Comparison of ENCODE assay signal across 8 cellular contexts in the genomic region with DNA sequence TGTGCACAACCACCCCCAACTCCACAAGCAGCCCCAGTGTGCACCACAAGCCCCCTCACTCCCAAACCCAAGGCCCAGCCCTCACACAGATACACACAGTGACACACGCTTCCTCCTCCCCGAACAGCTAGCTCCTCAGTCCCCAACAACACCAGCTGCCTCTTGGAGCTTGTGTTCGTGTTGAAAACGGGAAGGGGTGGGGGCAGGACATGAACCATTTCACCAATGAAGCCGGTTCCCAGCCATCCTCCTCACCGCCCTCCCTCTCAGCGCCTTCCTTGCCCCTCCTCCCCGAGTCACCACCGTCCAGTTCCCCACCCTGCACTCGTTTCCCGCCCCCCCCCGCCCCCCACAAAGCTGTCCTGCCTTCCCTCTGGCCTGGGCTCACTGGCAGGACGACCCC. TPM values are rescaled to one million over a fixed set of nuclear protein-coding genes. Genes with fewer than 3 reads are reported as not detected.
DNase-seq lines count a peak whose midpoint lies in the region; ATAC-seq and TF ChIP-seq lines count a peak whose summit lies in the region.

No MANE protein-coding gene starts in this region.

- H3K4me3 Mint-ChIP-seq in HFFc6, result peak overlapping the region; percentile 63
- H3K4me3 Mint-ChIP-seq in stimulated activated memory B cell treated with anti-CD40 and anti-IgM and Interleukin-4, amounts not matched to agents 10 μg/mL and 1 μg/mL and 100 μg/mL, for 72 hours, result no peak overlapping the region

- TF ChIP-seq POLR2A in Peyer's patch (IDR thresholded peaks at IDR 0.05), result no peak

- TF ChIP-seq CTCF in BJ (IDR thresholded peaks at IDR 0.05; ENCODE audit: insufficient read depth, low read depth, low read length) (no peak), HFFc6 (IDR thresholded peaks at IDR 0.05) (no peak), Peyer's patch (IDR thresholded peaks at IDR 0.05) (no peak)

- no peaks in the 10 kb centered on the region for H3K9me3 Mint-ChIP-seq in HFFc6
- no peaks in the 10 kb centered on the region for H3K9me3 Mint-ChIP-seq in stimulated activated memory B cell treated with anti-CD40 and anti-IgM and Interleukin-4, amounts not matched to agents 10 μg/mL and 1 μg/mL and 100 μg/mL, for 72 hours

- peaks cover 48% of the 10 kb centered on the region for H3K4me1 Mint-ChIP-seq in HFFc6 (ENCODE audit: low read depth)
- peaks cover 25% of the 10 kb centered on the region for H3K4me1 Mint-ChIP-seq in stimulated activated memory B cell treated with anti-CD40 and anti-IgM and Interleukin-4, amounts not matched to agents 10 μg/mL and 1 μg/mL and 100 μg/mL, for 72 hours

- H3K9me3 ChIP-seq in Peyer's patch, result no peaks in the 10 kb centered on the region

- DNase-seq in BJ (ENCODE audit: low read depth) (no peak), HFFc6 (no peak), Peyer's patch (peak in 2 of 3 donors; percentile 26 to 77), cerebellum (ENCODE audit: low spot score) (peak; percentile 94), left colon (peak; percentile 44 to 75)

- CTCF ChIA-PET in BJ (lab: Yijun Ruan, JAX), result interaction anchor here (0.6 to 12.9 kb wide), 8 partner anchors 10 to 292 kb away, joined by 3 to 92 read pairs (median 6); a partner anchor contains a TSS

- no peaks in the 10 kb centered on the region for H3K4me1 ChIP-seq in Peyer's patch

- H3K36me3 ChIP-seq in BJ (ENCODE audit: control insufficient read depth, insufficient read depth, low read length), result no peaks in the 10 kb centered on the region
- H3K36me3 ChIP-seq in Peyer's patch, result no peaks in the 10 kb centered on the region

- no peak overlapping the region for H3K27ac Mint-ChIP-seq in HFFc6
- H3K27ac Mint-ChIP-seq in stimulated activated memory B cell treated with anti-CD40 and anti-IgM and Interleukin-4, amounts not matched to agents 10 μg/mL and 1 μg/mL and 100 μg/mL, for 72 hours, result no peak overlapping the region

- H3K27me3 Mint-ChIP-seq in HFFc6 (ENCODE audit: insufficient read depth), result peaks cover 50% of the 10 kb centered on the region
- peaks cover 56% of the 10 kb centered on the region for H3K27me3 Mint-ChIP-seq in stimulated activated memory B cell treated with anti-CD40 and anti-IgM and Interleukin-4, amounts not matched to agents 10 μg/mL and 1 μg/mL and 100 μg/mL, for 72 hours

- H3K27ac ChIP-seq in Peyer's patch, result peak overlapping the region in 3 of 4 donors; percentile 17 to 76 (median 70)

- POLR2A ChIA-PET in BJ (lab: Charles Lee), result interaction anchor here (0.5 to 0.9 kb wide), 5 partner anchors 8 to 587 kb away, joined by 3 to 8 read pairs (median 4); a partner anchor contains a TSS

- H3K27me3 ChIP-seq in BJ (ENCODE audit: control insufficient read depth, insufficient read depth, low read length) (peaks cover 5% of the 10 kb centered on the region; the same call in 1 of the 2 replicates), Peyer's patch (no peaks in the 10 kb centered on the region)

- peaks cover 8% of the 10 kb centered on the region for H3K36me3 Mint-ChIP-seq in HFFc6 (ENCODE audit: low read depth)
- H3K36me3 Mint-ChIP-seq in stimulated activated memory B cell treated with anti-CD40 and anti-IgM and Interleukin-4, amounts not matched to agents 10 μg/mL and 1 μg/mL and 100 μg/mL, for 72 hours, result no peaks in the 10 kb centered on the region

- intact Hi-C loops in left colon (cut with DNase I, micrococcal nuclease), result loop anchor here in 1 of 2 donors (10.0 kb wide), 1 partner anchor 66 kb away; a partner anchor contains a TSS

- ATAC-seq in left colon (peak; percentile 18), HG03097 (IDR thresholded peaks at IDR 0.05; ENCODE audit: low FRiP score, unreplicated experiment) (no peak), HG02642 (IDR thresholded peaks at IDR 0.05; ENCODE audit: poor library complexity, unreplicated experiment) (no peak)
- peak; percentile 6 for ATAC-seq in stimulated activated memory B cell treated with anti-CD40 and anti-IgM and Interleukin-4, amounts not matched to agents 10 μg/mL and 1 μg/mL and 100 μg/mL, for 72 hours

- peak overlapping the region; percentile 48 for H3K4me3 ChIP-seq in BJ (ENCODE audit: low read depth, low read length)
- peak overlapping the region; percentile 24 to 53 (median 40) for H3K4me3 ChIP-seq in Peyer's patch

RNA-seq across cellular contexts. Expression of a gene that starts 0.3 kb away (rescaled TPM):
- 3.3 and 6.6 TPM in 2 replicates for polyA plus RNA-seq in BJ (2011; rRNA removed)
- 3.6 and 3.8 TPM in 2 replicates for polyA minus RNA-seq in BJ (2011; rRNA and poly(A)+ RNA removed)
- total RNA-seq in HFFc6 (2021; fragmentation: NEBNext Ultra II Directional; extraction: Animal tissue kit (Norgen Biotek cat#: 25700)), result 1 to 10 TPM in 5 of 6 experiments, under 1 TPM in 1; 0.78 to 3.1 (median 2.6) TPM
- 10 to 100 TPM in 1 of 4 donors, 1 to 10 TPM in 2, not detected in 1; 2.5 to 11.6 (median 4.1) TPM for total RNA-seq in Peyer's patch
- 28.5 TPM for total RNA-seq in cerebellum
- total RNA-seq in left colon, result 1 to 10 TPM; 1.3 to 4.3 TPM

RNA-seq across cellular contexts. Expression of a gene that starts 6.9 kb away (rescaled TPM):
- 40.9 and 71.6 TPM in 2 replicates for polyA plus RNA-seq in BJ (2011; rRNA removed)
- 19.5 and 23.4 TPM in 2 replicates for polyA minus RNA-seq in BJ (2011; rRNA and poly(A)+ RNA removed)
- 100 to 1,000 TPM in 4 of 6 experiments, 10 to 100 TPM in 2; 94.0 to 109 (median 103) TPM for total RNA-seq in HFFc6 (2021; fragmentation: NEBNext Ultra II Directional; extraction: Animal tissue kit (Norgen Biotek cat#: 25700))
- total RNA-seq in Peyer's patch (10 to 100 TPM in 2 of 4 donors, 1 to 10 TPM in 2; 3.7 to 40.4 (median 8.7) TPM), cerebellum (25.0 TPM), left colon (1 to 10 TPM; 4.3 to 6.3 TPM)

RNA-seq across cellular contexts. Expression of a gene that starts 19.5 kb away (rescaled TPM):
- polyA plus RNA-seq in BJ (2011; rRNA removed), result 3.3 and 5.3 TPM in 2 replicates
- 1.6 and 3.7 TPM in 2 replicates for polyA minus RNA-seq in BJ (2011; rRNA and poly(A)+ RNA removed)
- total RNA-seq in HFFc6 (2021; fragmentation: NEBNext Ultra II Directional; extraction: Animal tissue kit (Norgen Biotek cat#: 25700)), result 1 to 10 TPM; 4.3 to 7.2 (median 6.3) TPM
- total RNA-seq in Peyer's patch (1 to 10 TPM in 1 of 4 donors, under 1 TPM in 2, not detected in 1; 0.85 to 6.6 (median 0.94) TPM), cerebellum (5.5 TPM), left colon (1 to 10 TPM; 1.1 to 1.5 TPM)

RNA-seq across cellular contexts. Expression of a gene that starts 29.8 kb away (rescaled TPM):
- 39.2 and 57.1 TPM in 2 replicates for polyA plus RNA-seq in BJ (2011; rRNA removed)
- 16.6 and 20.1 TPM in 2 replicates for polyA minus RNA-seq in BJ (2011; rRNA and poly(A)+ RNA removed)
- 10 to 100 TPM; 24.0 to 62.5 (median 56.3) TPM for total RNA-seq in HFFc6 (2021; fragmentation: NEBNext Ultra II Directional; extraction: Animal tissue kit (Norgen Biotek cat#: 25700))
- total RNA-seq in Peyer's patch (10 to 100 TPM; 44.2 to 51.2 (median 46.3) TPM), cerebellum (10.2 TPM), left colon (10 to 100 TPM in 1 of 2 donors, 1 to 10 TPM in 1; 4.4 to 10.5 TPM)

RNA-seq across cellular contexts. Expression of a gene that starts 30.7 kb away (rescaled TPM):
- 52.9 and 90.0 TPM in 2 replicates for polyA plus RNA-seq in BJ (2011; rRNA removed)
- 79.9 and 113 TPM in 2 replicates for polyA minus RNA-seq in BJ (2011; rRNA and poly(A)+ RNA removed)
- total RNA-seq in HFFc6 (2021; fragmentation: NEBNext Ultra II Directional; extraction: Animal tissue kit (Norgen Biotek cat#: 25700)), result 100 to 1,000 TPM; 149 to 211 (median 182) TPM
- total RNA-seq in Peyer's patch, result 10 to 100 TPM; 41.0 to 94.1 (median 47.1) TPM
- 45.4 TPM for total RNA-seq in cerebellum
- total RNA-seq in left colon, result 10 to 100 TPM; 68.5 to 81.4 TPM

Comparison
In these comparisons a context has a peak if more than half of its experiments do, and no peak if none do; other contexts are left out.
1. DNase-seq: peak in Peyer's patch (2 of 3), cerebellum (single experiment) and left colon (2 of 2); none in BJ (single experiment) and HFFc6 (single experiment).
2. ATAC-seq: peak in left colon (single experiment) and stimulated activated memory B cell treated with anti-CD40 and anti-IgM and Interleukin-4, amounts not matched to agents 10 μg/mL and 1 μg/mL and 100 μg/mL, for 72 hours (single experiment); none in HG03097 (single experiment) and HG02642 (single experiment).